8 cellular contexts compared by ENCODE assay signal in genomic region chr6:143059616-143060353, GRCh38. TPM values are rescaled to one million over a fixed set of nuclear protein-coding genes. Genes with fewer than 3 reads are reported as not detected.
DNase-seq lines count a peak whose midpoint lies in the region; ATAC-seq and TF ChIP-seq lines count a peak whose summit lies in the region.

No MANE protein-coding gene starts in this region.

- no peaks in the 10 kb centered on the region for H3K36me3 ChIP-seq in heart left ventricle

- H3K4me1 Mint-ChIP-seq in activated naive CD4-positive, alpha-beta T cell treated with anti-CD3 and anti-CD28 coated beads, Interleukin-2, amount 50 U/mL, for 24 hours, result peaks cover 32% of the 10 kb centered on the region
- H3K4me1 Mint-ChIP-seq in progenitor cell of endocrine pancreas (ENCODE audit: low read depth), result peaks cover 24% of the 10 kb centered on the region

- H3K4me3 ChIP-seq in GM08714 (ENCODE audit: low read length) (peak overlapping the region; percentile 90), heart left ventricle (peak overlapping the region; percentile 68 to 96 (median 84))

- peaks cover 0 to 26% (median 12%) of the 10 kb centered on the region in 12 donors for H3K4me1 ChIP-seq in heart left ventricle

- H3K27ac Mint-ChIP-seq in activated naive CD4-positive, alpha-beta T cell treated with anti-CD3 and anti-CD28 coated beads, Interleukin-2, amount 50 U/mL, for 24 hours, result peak overlapping the region; percentile 95
- peak overlapping the region; percentile 98 for H3K27ac Mint-ChIP-seq in progenitor cell of endocrine pancreas

- no peaks in the 10 kb centered on the region for H3K27me3 Mint-ChIP-seq in activated naive CD4-positive, alpha-beta T cell treated with anti-CD3 and anti-CD28 coated beads, Interleukin-2, amount 50 U/mL, for 24 hours
- no peaks in the 10 kb centered on the region for H3K27me3 Mint-ChIP-seq in progenitor cell of endocrine pancreas

- 4 to 7% (median 5%) methylated on average over 8 of the region's 8 CpGs for WGBS in heart left ventricle, 4 donors

- DNase-seq in NCI-H146 treated with DMSO at 0.1 percent for 48 hours (lab: John Stamatoyannopoulos, UW; ENCODE audit: unreplicated experiment), result peak; percentile 11
- no peak for DNase-seq in heart left ventricle
- no peak for DNase-seq in progenitor cell of endocrine pancreas (ENCODE audit: low spot score, unreplicated experiment)

- H3K4me3 Mint-ChIP-seq in activated naive CD4-positive, alpha-beta T cell treated with anti-CD3 and anti-CD28 coated beads, Interleukin-2, amount 50 U/mL, for 24 hours, result peak overlapping the region; percentile 94
- peak overlapping the region; percentile 93 for H3K4me3 Mint-ChIP-seq in progenitor cell of endocrine pancreas (ENCODE audit: low read depth)

- TF ChIP-seq CTCF in 22Rv1 (IDR thresholded peaks at IDR 0.05) (no peak), heart left ventricle (IDR thresholded peaks at IDR 0.05) (no peak), progenitor cell of endocrine pancreas (IDR thresholded peaks at IDR 0.05; ENCODE audit: unreplicated experiment) (no peak)

- ATAC-seq in heart left ventricle, result peak in 2 of 4 donors; percentile 23 to 40
- no peak for ATAC-seq in GM21360 (IDR thresholded peaks at IDR 0.05; ENCODE audit: unreplicated experiment)
- ATAC-seq in GM18505 (IDR thresholded peaks at IDR 0.05; ENCODE audit: unreplicated experiment), result no peak

- peak overlapping the region; percentile 67 for H3K27ac ChIP-seq in 22Rv1
- H3K27ac ChIP-seq in heart left ventricle, result peak overlapping the region; percentile 73 to 98 (median 93)

- no peaks in the 10 kb centered on the region for H3K27me3 ChIP-seq in heart left ventricle

- no peak for TF ChIP-seq POLR2A in heart left ventricle (IDR thresholded peaks at IDR 0.05)
- TF ChIP-seq POLR2A in GM18505 (IDR thresholded peaks at IDR 0.05; ENCODE audit: borderline replicate concordance, extremely low read depth, insufficient read depth, insufficient read length), result no peak

- intact Hi-C loops in heart left ventricle (cut with DNase I), result loop anchor here in 8 of 10 donors (1.0 to 10.0 kb wide), 9 partner anchors 105 to 215 kb away; partner anchors contain the start of gene HIVEP2 (in 1 of the 8)

- H3K9me3 ChIP-seq in heart left ventricle, result no peaks in the 10 kb centered on the region

- H3K9me3 Mint-ChIP-seq in activated naive CD4-positive, alpha-beta T cell treated with anti-CD3 and anti-CD28 coated beads, Interleukin-2, amount 50 U/mL, for 24 hours, result no peaks in the 10 kb centered on the region
- H3K9me3 Mint-ChIP-seq in progenitor cell of endocrine pancreas (ENCODE audit: low read depth), result peaks cover 3% of the 10 kb centered on the region

- H3K36me3 Mint-ChIP-seq in activated naive CD4-positive, alpha-beta T cell treated with anti-CD3 and anti-CD28 coated beads, Interleukin-2, amount 50 U/mL, for 24 hours, result no peaks in the 10 kb centered on the region
- H3K36me3 Mint-ChIP-seq in progenitor cell of endocrine pancreas (ENCODE audit: insufficient read depth), result no peaks in the 10 kb centered on the region

RNA-seq across cellular contexts. Expression of gene AIG1, which starts 0.9 kb away (rescaled TPM):
- 100 to 1,000 TPM in 1 of 9 donors, 10 to 100 TPM in 8; 41.2 to 101 (median 64.0) TPM for total RNA-seq in heart left ventricle
- 10 to 100 TPM; 18.1 to 88.7 TPM for polyA plus RNA-seq in heart left ventricle
- 39.0 and 40.0 TPM in 2 replicates for total RNA-seq in progenitor cell of endocrine pancreas
